12 cellular contexts compared by ENCODE assay signal in genomic region chr10:79528261-79528660, GRCh38. TPM values are rescaled to one million over a fixed set of nuclear protein-coding genes. Genes with fewer than 3 reads are reported as not detected.
DNase-seq lines count a peak whose midpoint lies in the region; ATAC-seq, FAIRE-seq and TF ChIP-seq lines count a peak whose summit lies in the region.
"Not testable (repeated sequence)": the region's sequence is repeated elsewhere in the genome, so short reads cannot be mapped to it uniquely, and the experiment has no call there.
"Had no signal": no experiment of that assay in that cellular context is flagged by ENCODE, and none has a peak within 500 bp of the region (broad histone marks: within the 10 kb centered on the region; RNA-seq: fewer than 3 reads in every experiment).

No MANE protein-coding gene starts in this region.

- H3F3A ChIP-seq in PC-3 (ENCODE audit: low read length, unreplicated experiment) = not testable (repeated sequence)

- not testable (repeated sequence) for H3K36me3 ChIP-seq in PC-3 (ENCODE audit: low read depth, low read length); pancreas

- H3K9me3 ChIP-seq in PC-3 (ENCODE audit: low read length); pancreas: not testable (repeated sequence)

- H3K4me2 ChIP-seq in PC-3 (ENCODE audit: low read length) = not testable (repeated sequence)

- not testable (repeated sequence) for BruUV-seq in PC-3 (replicated peaks; lab: Mats Ljungman, UMichigan)

- H3K27me3 ChIP-seq in PC-3 (ENCODE audit: low read length); pancreas: not testable (repeated sequence)

- intact Hi-C loops in PC-3 (cut with micrococcal nuclease); pancreas (cut with DNase I): not testable (repeated sequence)

- not testable (repeated sequence) for H3K4me3 ChIP-seq in PC-3 (ENCODE audit: low read length); pancreas

- H2AFZ ChIP-seq in PC-3 (ENCODE audit: low read length) = not testable (repeated sequence)

- FAIRE-seq in colon (lab: Jason Lieb, UNC) (peak; percentile 78), frontal cortex (lab: Jason Lieb, UNC) (peak; percentile 53), pancreas (lab: Jason Lieb, UNC) (peak; percentile 64)

- not testable (repeated sequence) for H3K79me2 ChIP-seq in PC-3 (ENCODE audit: low read length)

- TF ChIP-seq CTCF in PC-3 (conservative IDR thresholded peaks at IDR 0.05; ENCODE audit: low read depth, low read length); pancreas (IDR thresholded peaks at IDR 0.05): not testable (repeated sequence)

- POLR2A ChIA-PET in PC-3 (lab: Charles Lee; ENCODE audit: unreplicated experiment) = interaction anchor here (0.6 kb wide), 1 partner anchor 382 kb away, joined by 9 read pairs; no protein-coding TSS in a partner anchor

- WGBS in pancreas, 2 donors = 79 to 91% methylated on average over 4 of the region's 4 CpGs

- ATAC-seq in PC-3, pancreas: not testable (repeated sequence)

- CTCF ChIA-PET in PC-3 (lab: Charles Lee) = interaction anchor here (0.6 kb wide), 1 partner anchor 917 kb away, joined by 3 read pairs; no protein-coding TSS in a partner anchor

- H3K9me2 ChIP-seq in PC-3 (replicated peaks; ENCODE audit: low read length) = not testable (repeated sequence)

- H4K20me1 ChIP-seq in PC-3 (ENCODE audit: low read length) = not testable (repeated sequence)

- DNase-seq in PC-3 = peak; percentile 1
- not testable (repeated sequence) for DNase-seq in frontal cortex (ENCODE audit: low spot score in 2 of 2); pancreas

- H3K27ac ChIP-seq in PC-3 (ENCODE audit: low read length); pancreas: not testable (repeated sequence)

- H3K4me1 ChIP-seq in PC-3 (ENCODE audit: insufficient read depth, low read length); pancreas: not testable (repeated sequence)

- H3K9ac ChIP-seq in PC-3 (ENCODE audit: low read length) = not testable (repeated sequence)

RNA-seq across cellular contexts. Expression of gene EIF5AL1, which starts 15.9 kb away (rescaled TPM):
- 0.51 and 0.75 TPM in 2 replicates for total RNA-seq in PC-3 (2014; rRNA removed)
- total RNA-seq in frontal cortex = under 0.01 TPM
- under 1 TPM in 5 of 6 donors, not detected in 1; 0.05 to 0.44 (median 0.35) TPM for total RNA-seq in pancreas
- under 1 TPM; 0.11 to 0.33 TPM for polyA plus RNA-seq in pancreas
- total RNA-seq: CD4-positive, CD25-positive, alpha-beta regulatory T cell had no signal

RNA-seq across cellular contexts. Expression of gene SFTPA2, which starts 31.9 kb away (rescaled TPM):
- not detected in 2 replicates for total RNA-seq in PC-3 (2014; rRNA removed)
- not detected for total RNA-seq in frontal cortex
- 10 to 100 TPM in 1 of 6 donors, 1 to 10 TPM in 3, under 1 TPM in 2; 0.52 to 11.6 (median 1.6) TPM for total RNA-seq in pancreas
- 1 to 10 TPM; 1.1 to 2.0 TPM for polyA plus RNA-seq in pancreas
- total RNA-seq: A673; CD4-positive, alpha-beta memory T cell; CD4-positive, CD25-positive, alpha-beta regulatory T cell; CD8-positive, alpha-beta memory T cell; Daoy; G401 had no signal
- polyA plus RNA-seq: AG04450; CD14-positive monocyte; CD4-positive, alpha-beta memory T cell; CD4-positive, CD25-positive, alpha-beta regulatory T cell; CD8-positive, alpha-beta memory T cell had no signal
